ENCODE assay signal across 8 cellular contexts in the genomic region with DNA sequence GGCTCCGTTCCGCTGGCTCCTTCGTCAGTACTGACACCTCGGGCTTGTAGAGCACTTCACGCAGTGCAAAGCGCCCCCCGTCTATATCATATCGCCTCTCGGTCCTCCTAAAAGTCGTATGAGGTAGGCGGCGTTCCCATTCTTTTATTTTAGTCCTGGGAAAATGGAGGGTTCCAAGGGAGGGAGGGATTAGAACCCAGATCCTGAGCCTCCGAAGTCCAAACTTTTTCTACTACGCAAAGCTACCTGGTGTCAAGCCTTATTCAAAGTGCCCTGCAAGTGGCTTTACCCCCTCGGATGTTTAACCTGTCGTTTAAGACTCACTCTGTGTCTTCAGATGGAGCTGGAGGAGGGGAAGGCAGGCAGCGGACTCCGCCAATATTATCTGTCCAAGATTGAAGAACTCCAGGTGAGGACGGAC. TPM values are rescaled to one million over a fixed set of nuclear protein-coding genes. Genes with fewer than 3 reads are reported as not detected.
DNase-seq lines count a peak whose midpoint lies in the region; ATAC-seq and TF ChIP-seq lines count a peak whose summit lies in the region.

No MANE protein-coding gene starts in this region.

- TF ChIP-seq EP300 in SK-N-SH (IDR thresholded peaks at IDR 0.05; ENCODE audit: borderline replicate concordance in 1 of 2, low read depth in 1 of 2, low read length in 1 of 2), result no peak

- H3K27ac ChIP-seq in SK-N-SH (ENCODE audit: low read depth in 2 of 2, low read length in 1 of 2), result peak overlapping the region; percentile 90 to 99

- peaks cover 71 to 77% of the 10 kb centered on the region in 2 experiments for H3K36me3 ChIP-seq in SK-N-SH (replicated peaks in 1 of 2; ENCODE audit: control insufficient read depth in 1 of 2, insufficient read depth in 2 of 2, low read length in 1 of 2)

- H3K4me2 ChIP-seq in SK-N-SH, result peak overlapping the region; percentile 93

- peaks cover 66% of the 10 kb centered on the region for H3K79me2 ChIP-seq in SK-N-SH (ENCODE audit: insufficient read depth)

- TF ChIP-seq RAD21 in SK-N-SH (IDR thresholded peaks at IDR 0.05; ENCODE audit: low read length), result no peak

- H3K4me1 ChIP-seq in SK-N-SH (ENCODE audit: control insufficient read depth in 1 of 2, insufficient read depth in 2 of 2, low read depth in 1 of 2, low read length in 1 of 2), result peaks cover 9 to 37% of the 10 kb centered on the region in 2 experiments; a peak in 2 of 4 replicates

- peak overlapping the region; percentile 61 for H3K4me3 ChIP-seq in GM12865 (ENCODE audit: low read depth, low read length)
- peak overlapping the region; percentile 94 to 100 for H3K4me3 ChIP-seq in SK-N-SH (ENCODE audit: low read depth in 2 of 2, low read length in 1 of 2)
- peak overlapping the region; percentile 97 for H3K4me3 ChIP-seq in fibroblast of mammary gland (ENCODE audit: control insufficient read depth, low read depth, low read length)
- H3K4me3 ChIP-seq in retinal pigment epithelial cell (ENCODE audit: low read length), result peak overlapping the region; percentile 96

- peaks cover 23% of the 10 kb centered on the region for H3F3A ChIP-seq in SK-N-SH (replicated peaks; ENCODE audit: insufficient read depth)

- no peaks in the 10 kb centered on the region for H3K9me2 ChIP-seq in SK-N-SH

- H4K20me1 ChIP-seq in SK-N-SH (ENCODE audit: insufficient read depth), result 0 out of 2 replicates have a peak, but pooled peaks cover 8% of the 10 kb centered on the region

- no peak for ATAC-seq in GM18502 (IDR thresholded peaks at IDR 0.05; ENCODE audit: poor library complexity, unreplicated experiment)
- no peak for ATAC-seq in HG02885 (IDR thresholded peaks at IDR 0.05; ENCODE audit: poor library complexity, unreplicated experiment)

- CTCF ChIA-PET in SK-N-SH (lab: Yijun Ruan, JAX), result interaction anchor here (0.7 to 7.4 kb wide), 10 partner anchors 8 to 402 kb away, joined by 3 to 96 read pairs (median 4); a partner anchor contains a TSS

- no peak for DNase-seq in GM12865 (ENCODE audit: low read depth)
- no peak for DNase-seq in SK-N-SH
- no peak for DNase-seq in fibroblast of mammary gland (ENCODE audit: low read depth)
- no peak for DNase-seq in retinal pigment epithelial cell (ENCODE audit: low read depth)
- DNase-seq in islet precursor cell, result no peak
- no peak for DNase-seq in central memory CD4-positive, alpha-beta T cell

- POLR2A ChIA-PET in SK-N-SH (lab: Yijun Ruan, JAX), result interaction anchor here (0.7 to 9.1 kb wide), 5 partner anchors 14 to 678 kb away, joined by 3 to 108 read pairs (median 4); a partner anchor contains a TSS

- peak overlapping the region; percentile 67; the same call in 1 of the 2 replicates for H2AFZ ChIP-seq in SK-N-SH (ENCODE audit: low read depth)

- under 1% methylated on average over 19 of the region's 19 CpGs for WGBS in SK-N-SH (ENCODE audit: low lambda C conversion rate)

- H3K9me3 ChIP-seq in SK-N-SH, result no peaks in the 10 kb centered on the region

- peak overlapping the region; percentile 88 for H3K9ac ChIP-seq in SK-N-SH

- TF ChIP-seq CTCF in GM12865 (IDR thresholded peaks at IDR 0.05; ENCODE audit: insufficient read depth, low read depth, low read length, missing control alignments), result no peak
- TF ChIP-seq CTCF in SK-N-SH (IDR thresholded peaks at IDR 0.05), result 0 out of 2 replicates have a peak, but pooled peaks have one; percentile 4
- TF ChIP-seq CTCF in fibroblast of mammary gland (conservative IDR thresholded peaks at IDR 0.05; ENCODE audit: control insufficient read depth, insufficient read depth, low read depth, low read length), result no peak
- peak; percentile 6 for TF ChIP-seq CTCF in retinal pigment epithelial cell (conservative IDR thresholded peaks at IDR 0.05; ENCODE audit: low read depth, low read length)

- no peaks in the 10 kb centered on the region for H3K27me3 ChIP-seq in SK-N-SH (ENCODE audit: insufficient read depth)

TF ChIP-seq in SK-N-SH, 30 proteins besides CTCF, POLR2A, EP300 and RAD21:
- TF ChIP-seq SIN3A (IDR thresholded peaks at IDR 0.05; ENCODE audit: borderline replicate concordance, low read depth, low read length) (no peak), FOXJ3 (CRISPR knock-in tag; IDR thresholded peaks at IDR 0.05) (0 out of 2 replicates have a peak, but pooled peaks have one; percentile 5), RFX5 (IDR thresholded peaks at IDR 0.05; ENCODE audit: low read length) (no peak), POLR2AphosphoS5 (IDR thresholded peaks at IDR 0.05; ENCODE audit: low read depth, low read length) (no peak)
TF ChIP-seq in SK-N-SH: peak in this region for 1.

RNA-seq across cellular contexts. Expression of a gene that starts 0.3 kb away (rescaled TPM):
- polyA plus RNA-seq in SK-N-SH (2012; rRNA removed), result 148 and 180 TPM in 2 replicates
- polyA plus RNA-seq in SK-N-SH (2012; cell fraction: cytosol; rRNA removed), result 147 and 150 TPM in 2 replicates
- polyA plus RNA-seq in SK-N-SH (2012; cell fraction: nucleus; rRNA removed), result 242 and 303 TPM in 2 replicates

RNA-seq across cellular contexts. Expression of a gene that starts 0.6 kb away (rescaled TPM):
- polyA plus RNA-seq in SK-N-SH (2012; rRNA removed), result 424 and 468 TPM in 2 replicates
- 441 and 497 TPM in 2 replicates for polyA plus RNA-seq in SK-N-SH (2012; cell fraction: cytosol; rRNA removed)
- 369 and 384 TPM in 2 replicates for polyA plus RNA-seq in SK-N-SH (2012; cell fraction: nucleus; rRNA removed)

RNA-seq across cellular contexts. Expression of a gene that starts 14.7 kb away (rescaled TPM):
- 89.1 and 106 TPM in 2 replicates for polyA plus RNA-seq in SK-N-SH (2012; rRNA removed)
- 62.3 and 82.2 TPM in 2 replicates for polyA plus RNA-seq in SK-N-SH (2012; cell fraction: cytosol; rRNA removed)
- 84.7 and 121 TPM in 2 replicates for polyA plus RNA-seq in SK-N-SH (2012; cell fraction: nucleus; rRNA removed)

RNA-seq across cellular contexts. Expression of a gene that starts 45.7 kb away (rescaled TPM):
- polyA plus RNA-seq in SK-N-SH (2012; rRNA removed), result not detected in 2 replicates
- polyA plus RNA-seq in SK-N-SH (2012; cell fraction: cytosol; rRNA removed), result not detected in 2 replicates
- polyA plus RNA-seq in SK-N-SH (2012; cell fraction: nucleus; rRNA removed), result not detected in 2 replicates

RNA-seq across cellular contexts. Expression of a gene that starts 53.8 kb away (rescaled TPM):
- polyA plus RNA-seq in SK-N-SH (2012; rRNA removed), result 115 and 143 TPM in 2 replicates
- polyA plus RNA-seq in SK-N-SH (2012; cell fraction: cytosol; rRNA removed), result 88.6 and 100 TPM in 2 replicates
- polyA plus RNA-seq in SK-N-SH (2012; cell fraction: nucleus; rRNA removed), result 286 and 396 TPM in 2 replicates

Comparison
In these comparisons a context has a peak if more than half of its experiments do, and no peak if none do; other contexts are left out.
1. CTCF ChIP-seq: peak in SK-N-SH (single experiment) and retinal pigment epithelial cell (single experiment); none in GM12865 (single experiment) and fibroblast of mammary gland (single experiment).
2. Peak in every context shown above with its lines, with median percentiles within 50 percentile points of each other: H3K4me3 ChIP-seq.